20 cellular contexts compared by ENCODE assay signal in the genomic region with DNA sequence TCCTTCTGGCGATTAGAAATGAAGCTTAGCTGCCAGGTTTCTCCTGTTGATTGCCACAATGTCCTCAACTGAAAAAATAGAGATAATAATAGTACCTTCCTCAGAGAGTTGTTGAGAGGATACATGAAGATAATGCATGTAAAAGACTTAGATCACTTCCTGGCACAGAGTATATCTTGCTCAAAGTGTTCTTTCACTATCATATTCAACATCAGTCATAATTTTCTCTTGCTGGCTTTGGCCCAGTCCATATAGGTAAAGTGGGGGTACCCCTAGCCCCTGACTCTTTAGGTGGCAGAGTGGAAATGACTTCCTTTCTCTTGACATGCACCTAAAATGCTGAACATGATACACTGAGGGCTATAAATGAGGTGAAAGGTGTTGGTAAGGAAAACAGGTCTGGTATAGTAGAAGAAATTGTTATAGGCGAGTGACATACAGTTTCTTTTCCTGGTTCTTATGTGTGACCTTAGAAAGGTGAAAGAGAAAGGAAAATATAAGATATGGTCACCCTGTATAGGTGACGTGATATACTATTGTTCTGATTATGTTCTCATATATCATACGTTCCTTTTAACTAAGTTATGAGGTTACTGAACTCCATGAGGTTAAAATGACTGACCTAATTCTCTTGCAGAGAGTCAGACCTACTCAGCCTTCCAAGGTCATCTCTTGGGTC.
"Had no signal": no experiment of that assay in that cellular context is flagged by ENCODE, and none has a peak within 500 bp of the region (broad histone marks: within the 10 kb centered on the region; RNA-seq: fewer than 3 reads in every experiment).

No MANE protein-coding gene starts in this region.

- DNase-seq: activated CD4-positive, alpha-beta T cell treated with anti-CD3 and anti-CD28 coated beads, Interleukin-2, amount 10 ng/mL, durations not matched to agents 7 days and 5 days; activated CD4-positive, CD25-positive, alpha-beta regulatory T cell treated with anti-CD3 and anti-CD28 coated beads, Interleukin-2, amount 50 U/mL, for 72 hours; activated T-cell treated with anti-CD3 and anti-CD28 coated beads, Interleukin-2, amount 50 U/mL, for 1 hour; aorta; head of caudate nucleus; islet precursor cell; left cardiac atrium; midbrain; natural killer cell; ovary; stimulated activated CD4-positive, alpha-beta T cell treated with anti-CD3 and anti-CD28 coated beads, Interleukin-2, amount 100 ng/mL, for 48 hours; stimulated activated CD8-positive, alpha-beta memory T cell treated with anti-CD3 and anti-CD28 coated beads, Interleukin-4, amount 100 ng/mL, for 48 hours; stimulated activated naive B cell treated with anti-CD40 and anti-IgM and Interleukin-4, amounts not matched to agents 10 μg/mL and 1 μg/mL and 100 μg/mL, for 72 hours; trophoblast cell; WERI-Rb-1 had no signal

- H3K4me3 ChIP-seq: gastroesophageal sphincter, ovary, prostate gland, vagina had no signal

- ATAC-seq: activated naive CD4-positive, alpha-beta T cell treated with anti-CD3 and anti-CD28 coated beads, Interleukin-2, amount 50 U/mL, for 72 hours; gastroesophageal sphincter; left cardiac atrium; natural killer cell; stimulated activated naive B cell treated with anti-CD40 and anti-IgM and Interleukin-4, amounts not matched to agents 10 μg/mL and 1 μg/mL and 100 μg/mL, for 72 hours had no signal

- H3K27me3 ChIP-seq: gastroesophageal sphincter, ovary, vagina had no signal

- H3K27ac ChIP-seq: epithelial cell of prostate, gastroesophageal sphincter, ovary, prostate gland, vagina, WERI-Rb-1 had no signal

- H3K4me1 ChIP-seq: gastroesophageal sphincter, prostate gland, vagina had no signal

- H3K9me3 ChIP-seq: prostate gland, vagina had no signal

- H3K36me3 ChIP-seq: gastroesophageal sphincter, ovary, prostate gland, vagina, WERI-Rb-1 had no signal
